Comparison of ENCODE assay signal across 9 cellular contexts in genomic region chr13:114057131-114058050, GRCh38.
A peak's percentile ranks its signal among the peaks of the same experiment; 100 is the strongest.
DNase-seq lines count a peak whose midpoint lies in the region; ATAC-seq and TF ChIP-seq lines count a peak whose summit lies in the region.
"Had no signal": no experiment of that assay in that cellular context is flagged by ENCODE, and none has a peak within 500 bp of the region (broad histone marks: within the 10 kb centered on the region; RNA-seq: fewer than 3 reads in every experiment).

No MANE protein-coding gene starts in this region.

- ATAC-seq in activated CD8-positive, alpha-beta T cell treated with anti-CD3 and anti-CD28 coated beads for 36 hours: no peak
- no peak for ATAC-seq in activated CD8-positive, alpha-beta T cell treated with anti-CD3 and anti-CD28 coated beads, Interleukin-2, amount 10 ng/mL, durations not matched to agents 7 days and 5 days
- no peak for ATAC-seq in stimulated activated effector memory CD8-positive, alpha-beta T cell treated with anti-CD3 and anti-CD28 coated beads, Interleukin-12 subunit alpha, Interleukin-12 subunit beta, amount 100 ng/mL, for 72 hours
- ATAC-seq in sciatic nerve: no peak

- no peak overlapping the region for H3K4me3 Mint-ChIP-seq in activated CD8-positive, alpha-beta T cell treated with anti-CD3 and anti-CD28 coated beads for 36 hours
- H3K4me3 Mint-ChIP-seq in activated CD8-positive, alpha-beta T cell treated with anti-CD3 and anti-CD28 coated beads, Interleukin-2, amount 10 ng/mL, durations not matched to agents 7 days and 5 days: no peak overlapping the region
- H3K4me3 Mint-ChIP-seq in endodermal cell: no peak overlapping the region
- no peak overlapping the region for H3K4me3 Mint-ChIP-seq in stimulated activated effector memory CD8-positive, alpha-beta T cell treated with anti-CD3 and anti-CD28 coated beads, Interleukin-12 subunit alpha, Interleukin-12 subunit beta, amount 100 ng/mL, for 72 hours

- no peak overlapping the region for H3K9ac ChIP-seq in endodermal cell (ENCODE audit: extremely low read depth, low read length, poor library complexity, severe bottlenecking)

- no peaks in the 10 kb centered on the region for H3K9me3 Mint-ChIP-seq in activated CD8-positive, alpha-beta T cell treated with anti-CD3 and anti-CD28 coated beads for 36 hours
- no peaks in the 10 kb centered on the region for H3K9me3 Mint-ChIP-seq in activated CD8-positive, alpha-beta T cell treated with anti-CD3 and anti-CD28 coated beads, Interleukin-2, amount 10 ng/mL, durations not matched to agents 7 days and 5 days (ENCODE audit: insufficient read depth)
- H3K9me3 Mint-ChIP-seq in endodermal cell: no peaks in the 10 kb centered on the region
- no peaks in the 10 kb centered on the region for H3K9me3 Mint-ChIP-seq in stimulated activated effector memory CD8-positive, alpha-beta T cell treated with anti-CD3 and anti-CD28 coated beads, Interleukin-12 subunit alpha, Interleukin-12 subunit beta, amount 100 ng/mL, for 72 hours

- H3K27ac ChIP-seq in endodermal cell (ENCODE audit: low read depth, low read length): peak overlapping the region; percentile 8

- TF ChIP-seq CTCF in activated CD8-positive, alpha-beta T cell treated with anti-CD3 and anti-CD28 coated beads for 36 hours (IDR thresholded peaks at IDR 0.05): no peak
- no peak for TF ChIP-seq CTCF in endodermal cell (conservative IDR thresholded peaks at IDR 0.05)

- H3K9me3 ChIP-seq in endodermal cell (ENCODE audit: control insufficient read depth, low read length): no peaks in the 10 kb centered on the region

- CTCF ChIA-PET in activated CD8-positive, alpha-beta T cell treated with anti-CD3 and anti-CD28 coated beads for 36 hours (lab: Charles Lee): interaction anchor here (1.3 to 1.7 kb wide), 2 partner anchors 10 to 41 kb away, joined by 4 to 5 read pairs; no protein-coding TSS in a partner anchor
- CTCF ChIA-PET in activated CD8-positive, alpha-beta T cell treated with anti-CD3 and anti-CD28 coated beads, Interleukin-2, amount 10 ng/mL, durations not matched to agents 7 days and 5 days (lab: Charles Lee): no interaction called here

- POLR2A ChIA-PET in activated CD8-positive, alpha-beta T cell treated with anti-CD3 and anti-CD28 coated beads for 36 hours (lab: Charles Lee): interaction anchor here (0.9 to 2.1 kb wide), 3 partner anchors 8 to 57 kb away, joined by 3 to 10 read pairs (median 5); no protein-coding TSS in a partner anchor
- POLR2A ChIA-PET in activated CD8-positive, alpha-beta T cell treated with anti-CD3 and anti-CD28 coated beads, Interleukin-2, amount 10 ng/mL, durations not matched to agents 7 days and 5 days (lab: Charles Lee): no interaction called here

- no peak for DNase-seq in activated CD8-positive, alpha-beta T cell treated with anti-CD3 and anti-CD28 coated beads for 36 hours
- no peak for DNase-seq in activated CD8-positive, alpha-beta T cell treated with anti-CD3 and anti-CD28 coated beads, Interleukin-2, amount 10 ng/mL, durations not matched to agents 7 days and 5 days
- peak; percentile 37 for DNase-seq in NCI-H774 (lab: John Stamatoyannopoulos, UW)
- DNase-seq in endodermal cell: no peak
- DNase-seq in stimulated activated effector memory CD8-positive, alpha-beta T cell treated with anti-CD3 and anti-CD28 coated beads, Interleukin-12 subunit alpha, Interleukin-12 subunit beta, amount 100 ng/mL, for 72 hours (ENCODE audit: low spot score in 2 of 2): no peak
- DNase-seq in G401 (ENCODE audit: low spot score): no peak
- DNase-seq in sciatic nerve (ENCODE audit: low spot score): no peak
- no peak for DNase-seq in NCI-H187 (lab: John Stamatoyannopoulos, UW)
- DNase-seq: small intestine had no signal

- no peak overlapping the region for H3K4me3 ChIP-seq in endodermal cell (ENCODE audit: low read length)

- in situ Hi-C loops in G401 (cut with HindIII; ENCODE audit: low sequenced_read_pairs): loop anchor here (5.0 kb wide), 1 partner anchor 65 kb away; no protein-coding TSS in a partner anchor

- peaks cover 53% of the 10 kb centered on the region for H3K4me1 Mint-ChIP-seq in activated CD8-positive, alpha-beta T cell treated with anti-CD3 and anti-CD28 coated beads for 36 hours (ENCODE audit: low read depth)
- H3K4me1 Mint-ChIP-seq in activated CD8-positive, alpha-beta T cell treated with anti-CD3 and anti-CD28 coated beads, Interleukin-2, amount 10 ng/mL, durations not matched to agents 7 days and 5 days (ENCODE audit: low read depth): peaks cover 21% of the 10 kb centered on the region
- H3K4me1 Mint-ChIP-seq in endodermal cell: no peaks in the 10 kb centered on the region
- peaks cover 33% of the 10 kb centered on the region for H3K4me1 Mint-ChIP-seq in stimulated activated effector memory CD8-positive, alpha-beta T cell treated with anti-CD3 and anti-CD28 coated beads, Interleukin-12 subunit alpha, Interleukin-12 subunit beta, amount 100 ng/mL, for 72 hours

- no peaks in the 10 kb centered on the region for H3K27me3 ChIP-seq in endodermal cell (ENCODE audit: control insufficient read depth, insufficient read depth, low read length, poor library complexity, severe bottlenecking)

- H3K27me3 Mint-ChIP-seq in activated CD8-positive, alpha-beta T cell treated with anti-CD3 and anti-CD28 coated beads for 36 hours: no peaks in the 10 kb centered on the region
- H3K27me3 Mint-ChIP-seq in activated CD8-positive, alpha-beta T cell treated with anti-CD3 and anti-CD28 coated beads, Interleukin-2, amount 10 ng/mL, durations not matched to agents 7 days and 5 days (ENCODE audit: low read depth): no peaks in the 10 kb centered on the region
- H3K27me3 Mint-ChIP-seq in endodermal cell (ENCODE audit: insufficient read depth): no peaks in the 10 kb centered on the region

- peaks cover 25% of the 10 kb centered on the region for H3K36me3 Mint-ChIP-seq in activated CD8-positive, alpha-beta T cell treated with anti-CD3 and anti-CD28 coated beads for 36 hours (ENCODE audit: low read depth)
- peaks cover 10% of the 10 kb centered on the region for H3K36me3 Mint-ChIP-seq in activated CD8-positive, alpha-beta T cell treated with anti-CD3 and anti-CD28 coated beads, Interleukin-2, amount 10 ng/mL, durations not matched to agents 7 days and 5 days (ENCODE audit: low read depth)
- peaks cover 4% of the 10 kb centered on the region for H3K36me3 Mint-ChIP-seq in endodermal cell (ENCODE audit: low read depth)
- H3K36me3 Mint-ChIP-seq in stimulated activated effector memory CD8-positive, alpha-beta T cell treated with anti-CD3 and anti-CD28 coated beads, Interleukin-12 subunit alpha, Interleukin-12 subunit beta, amount 100 ng/mL, for 72 hours: peaks cover 68% of the 10 kb centered on the region

- 85 to 90% methylated on average over 17 to 23 of the region's 24 CpGs for WGBS in endodermal cell (ENCODE audit: insufficient coverage in 1 of 2, insufficient read length in 1 of 2), 2 experiments

- intact Hi-C loops in activated CD8-positive, alpha-beta T cell treated with anti-CD3 and anti-CD28 coated beads for 36 hours (cut with micrococcal nuclease): no loop called here
- intact Hi-C loops in sciatic nerve (cut with DNase I): no loop called here

- peak overlapping the region; percentile 53 for H3K27ac Mint-ChIP-seq in activated CD8-positive, alpha-beta T cell treated with anti-CD3 and anti-CD28 coated beads for 36 hours
- no peak overlapping the region for H3K27ac Mint-ChIP-seq in activated CD8-positive, alpha-beta T cell treated with anti-CD3 and anti-CD28 coated beads, Interleukin-2, amount 10 ng/mL, durations not matched to agents 7 days and 5 days
- no peak overlapping the region for H3K27ac Mint-ChIP-seq in endodermal cell
- peak overlapping the region; percentile 56 for H3K27ac Mint-ChIP-seq in stimulated activated effector memory CD8-positive, alpha-beta T cell treated with anti-CD3 and anti-CD28 coated beads, Interleukin-12 subunit alpha, Interleukin-12 subunit beta, amount 100 ng/mL, for 72 hours

- no peaks in the 10 kb centered on the region for H3K4me1 ChIP-seq in endodermal cell (ENCODE audit: control insufficient read depth, insufficient read depth, low read length)

- no peaks in the 10 kb centered on the region for H3K36me3 ChIP-seq in endodermal cell (ENCODE audit: control insufficient read depth, insufficient read depth, low read length)

Comparison
In these comparisons a context has a peak if more than half of its experiments do, and no peak if none do; other contexts are left out.
1. H3K27ac Mint-ChIP-seq: peak in activated CD8-positive, alpha-beta T cell treated with anti-CD3 and anti-CD28 coated beads for 36 hours (single experiment) and stimulated activated effector memory CD8-positive, alpha-beta T cell treated with anti-CD3 and anti-CD28 coated beads, Interleukin-12 subunit alpha, Interleukin-12 subunit beta, amount 100 ng/mL, for 72 hours (single experiment); none in activated CD8-positive, alpha-beta T cell treated with anti-CD3 and anti-CD28 coated beads, Interleukin-2, amount 10 ng/mL, durations not matched to agents 7 days and 5 days (single experiment) and endodermal cell (single experiment).